ENCODE assay signal across 16 cellular contexts in the genomic region with DNA sequence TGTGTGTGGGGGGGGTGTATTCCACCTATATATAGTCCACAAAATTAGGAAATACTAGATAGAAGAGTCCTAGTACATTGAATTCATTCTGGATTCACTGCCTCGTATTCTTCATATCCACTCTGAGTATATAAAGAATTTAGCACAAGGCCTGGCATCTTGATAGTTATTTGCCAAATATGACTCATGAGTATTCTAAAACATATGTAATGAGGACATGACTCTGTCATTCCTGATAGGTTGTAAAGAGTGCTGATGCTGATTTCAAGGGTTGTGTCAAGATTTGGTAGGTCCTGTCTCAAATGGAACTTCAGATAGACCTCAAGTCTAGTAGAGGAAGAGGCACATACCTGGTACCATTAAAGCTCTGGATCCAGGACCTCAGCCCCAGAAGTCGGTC.
DNase-seq lines count a peak whose midpoint lies in the region; ATAC-seq, FAIRE-seq and TF ChIP-seq lines count a peak whose summit lies in the region.
"Had no signal": no experiment of that assay in that cellular context is flagged by ENCODE, and none has a peak within 500 bp of the region (broad histone marks: within the 10 kb centered on the region; RNA-seq: fewer than 3 reads in every experiment).

No MANE protein-coding gene starts in this region.

- no peaks in the 10 kb centered on the region for H3K27me3 ChIP-seq in bronchial epithelial cell (ENCODE audit: control insufficient read depth, insufficient read depth, low read length)
- H3K27me3 ChIP-seq: SJCRH30 had no signal

- H3K4me1 Mint-ChIP-seq in activated T-helper 2 cell treated with anti-CD3 and anti-CD28 coated beads, Interferon-gamma antibody, Interleukin-2, Interleukin-4, amounts not matched to agents 10 μg/mL and 5 μg/mL and 100 μg/mL, durations not matched to agents 14 hours and 24 hours and 36 hours (ENCODE audit: low read depth): no peaks in the 10 kb centered on the region

- no peaks in the 10 kb centered on the region for H3K27me3 Mint-ChIP-seq in activated T-helper 2 cell treated with anti-CD3 and anti-CD28 coated beads, Interferon-gamma antibody, Interleukin-2, Interleukin-4, amounts not matched to agents 10 μg/mL and 5 μg/mL and 100 μg/mL, durations not matched to agents 14 hours and 24 hours and 36 hours (ENCODE audit: low read depth)

- no peak overlapping the region for H3K27ac Mint-ChIP-seq in activated T-helper 2 cell treated with anti-CD3 and anti-CD28 coated beads, Interferon-gamma antibody, Interleukin-2, Interleukin-4, amounts not matched to agents 10 μg/mL and 5 μg/mL and 100 μg/mL, durations not matched to agents 14 hours and 24 hours and 36 hours

- no peak for FAIRE-seq in bronchial epithelial cell (lab: Jason Lieb, UNC)
- FAIRE-seq: G401.6 had no signal

- H3K36me3 ChIP-seq in bronchial epithelial cell (ENCODE audit: control insufficient read depth, insufficient read depth, low read length): no peaks in the 10 kb centered on the region
- H3K36me3 ChIP-seq: SJCRH30 had no signal

- DNase-seq in HS-5 (ENCODE audit: low read depth) (peak; percentile 13), bronchial epithelial cell (ENCODE audit: low read depth) (peak; percentile 13), fibroblast of peridontal ligament (ENCODE audit: extremely low read depth) (peak; percentile 16), left ventricle myocardium superior (no peak), cortex of kidney (lab: John Stamatoyannopoulos, UW) (no peak)
- DNase-seq in activated T-helper 2 cell treated with anti-CD3 and anti-CD28 coated beads, Interferon-gamma antibody, Interleukin-2, Interleukin-4, amounts not matched to agents 10 μg/mL and 5 μg/mL and 100 μg/mL, durations not matched to agents 14 hours and 24 hours and 36 hours (ENCODE audit: low spot score): no peak
- DNase-seq: AML-193, GOT3, KBM-7, NCI-H1417, NCI-H187 treated with DMSO at 0.1 percent for 48 hours, NCI-H2227 treated with DMSO at 0.1 percent for 48 hours, NCI-H524 treated with DMSO at 0.1 percent for 48 hours, SJCRH30 had no signal

- no peak for TF ChIP-seq CTCF in bronchial epithelial cell (IDR thresholded peaks at IDR 0.05; ENCODE audit: insufficient read depth, low read length, severe bottlenecking)

- H3K4me3 ChIP-seq in bronchial epithelial cell (ENCODE audit: low read depth, low read length): no peak overlapping the region
- H3K4me3 ChIP-seq: SJCRH30 had no signal

- ATAC-seq in left ventricle myocardium superior: no peak
- ATAC-seq in HG03280 (IDR thresholded peaks at IDR 0.05; ENCODE audit: unreplicated experiment): no peak

- peaks cover 2% of the 10 kb centered on the region for H3K36me3 Mint-ChIP-seq in activated T-helper 2 cell treated with anti-CD3 and anti-CD28 coated beads, Interferon-gamma antibody, Interleukin-2, Interleukin-4, amounts not matched to agents 10 μg/mL and 5 μg/mL and 100 μg/mL, durations not matched to agents 14 hours and 24 hours and 36 hours (ENCODE audit: low read depth)

- no peak overlapping the region for H3K4me3 Mint-ChIP-seq in activated T-helper 2 cell treated with anti-CD3 and anti-CD28 coated beads, Interferon-gamma antibody, Interleukin-2, Interleukin-4, amounts not matched to agents 10 μg/mL and 5 μg/mL and 100 μg/mL, durations not matched to agents 14 hours and 24 hours and 36 hours (ENCODE audit: low read depth)

- intact Hi-C loops in left ventricle myocardium superior (cut with micrococcal nuclease): no loop called here
- intact Hi-C loops in activated T-helper 2 cell treated with anti-CD3 and anti-CD28 coated beads, Interferon-gamma antibody, Interleukin-2, Interleukin-4, amounts not matched to agents 10 μg/mL and 5 μg/mL and 100 μg/mL, durations not matched to agents 14 hours and 24 hours and 36 hours (cut with micrococcal nuclease): no loop called here

- no peaks in the 10 kb centered on the region for H3K9me3 Mint-ChIP-seq in activated T-helper 2 cell treated with anti-CD3 and anti-CD28 coated beads, Interferon-gamma antibody, Interleukin-2, Interleukin-4, amounts not matched to agents 10 μg/mL and 5 μg/mL and 100 μg/mL, durations not matched to agents 14 hours and 24 hours and 36 hours

Comparison
In these comparisons a context has a peak if more than half of its experiments do, and no peak if none do; other contexts are left out.
1. DNase-seq: peak in HS-5 (single experiment), bronchial epithelial cell (single experiment) and fibroblast of peridontal ligament (single experiment); none in left ventricle myocardium superior (single experiment), activated T-helper 2 cell treated with anti-CD3 and anti-CD28 coated beads, Interferon-gamma antibody, Interleukin-2, Interleukin-4, amounts not matched to agents 10 μg/mL and 5 μg/mL and 100 μg/mL, durations not matched to agents 14 hours and 24 hours and 36 hours (single experiment) and cortex of kidney (single experiment).